ENCODE assay signal across 8 cellular contexts in genomic region chr11:88414385-88414861, GRCh38.
DNase-seq lines count a peak whose midpoint lies in the region; ATAC-seq and TF ChIP-seq lines count a peak whose summit lies in the region.

No MANE protein-coding gene starts in this region.

- TF ChIP-seq CTCF in esophagus squamous epithelium (IDR thresholded peaks at IDR 0.05) (no peak), suprapubic skin (IDR thresholded peaks at IDR 0.05) (no peak)

- intact Hi-C loops in activated CD4-positive, alpha-beta T cell treated with anti-CD3 and anti-CD28 coated beads, Interleukin-2, amount 10 ng/mL, durations not matched to agents 24 days and 14 days (cut with micrococcal nuclease) = loop anchor here (2.0 kb wide), 1 partner anchor 78 kb away; the partner anchor contains the start of gene CTSC
- intact Hi-C loops in esophagus squamous epithelium (cut with DNase I) = no loop called here

- H3K36me3 ChIP-seq in esophagus squamous epithelium (no peaks in the 10 kb centered on the region), suprapubic skin (no peaks in the 10 kb centered on the region)

- H3K4me1 ChIP-seq in esophagus squamous epithelium (peaks cover 14 to 54% (median 20%) of the 10 kb centered on the region in 3 donors), suprapubic skin (peaks cover 17% of the 10 kb centered on the region)

- peak; percentile 74 for DNase-seq in activated CD4-positive, alpha-beta T cell treated with anti-CD3 and anti-CD28 coated beads, Interleukin-2, amount 10 ng/mL, durations not matched to agents 24 days and 14 days
- DNase-seq in activated CD4-positive, alpha-beta T cell treated with anti-CD3 and anti-CD28 coated beads, Interleukin-2, amount 50 U/mL, for 4 hours = no peak
- peak; percentile 63 for DNase-seq in HT1080 (ENCODE audit: low read depth)
- DNase-seq in activated CD8-positive, alpha-beta T cell treated with anti-CD3 and anti-CD28 coated beads, Interleukin-2, amount 10 ng/mL, durations not matched to agents 7 days and 5 days = peak; percentile 59
- peak; percentile 26 to 44 (median 43) for DNase-seq in immature natural killer cell
- DNase-seq in esophagus squamous epithelium (lab: John Stamatoyannopoulos, UW) = no peak
- DNase-seq in suprapubic skin (ENCODE audit: low spot score in 2 of 2) = no peak

- 16 to 28% methylated on average over 5 of the region's 5 CpGs for WGBS in esophagus squamous epithelium, 2 donors
- 28% methylated on average over 5 of the region's 5 CpGs for WGBS in suprapubic skin

- POLR2A ChIA-PET in activated CD8-positive, alpha-beta T cell treated with anti-CD3 and anti-CD28 coated beads, Interleukin-2, amount 10 ng/mL, durations not matched to agents 7 days and 5 days (lab: Charles Lee) = interaction anchor here (1.0 to 1.8 kb wide), 3 partner anchors 13 to 76 kb away, joined by 3 to 9 read pairs (median 3); partner anchors contain the start of gene CTSC

- H3K27ac ChIP-seq in esophagus squamous epithelium = peak overlapping the region in 1 of 4 donors; percentile 18
- H3K27ac ChIP-seq in suprapubic skin = no peak overlapping the region

- H3K4me3 Mint-ChIP-seq in activated CD4-positive, alpha-beta T cell treated with anti-CD3 and anti-CD28 coated beads, Interleukin-2, amount 10 ng/mL, durations not matched to agents 24 days and 14 days = peak overlapping the region; percentile 66
- H3K4me3 Mint-ChIP-seq in activated CD8-positive, alpha-beta T cell treated with anti-CD3 and anti-CD28 coated beads, Interleukin-2, amount 10 ng/mL, durations not matched to agents 7 days and 5 days = peak overlapping the region; percentile 60
- peak overlapping the region; percentile 77 to 89 (median 81) for H3K4me3 Mint-ChIP-seq in immature natural killer cell

- TF ChIP-seq EP300 in suprapubic skin (IDR thresholded peaks at IDR 0.05) = no peak

- TF ChIP-seq POLR2A in esophagus squamous epithelium (IDR thresholded peaks at IDR 0.05) = no peak
- TF ChIP-seq POLR2A in suprapubic skin (IDR thresholded peaks at IDR 0.05) = no peak

- no peaks in the 10 kb centered on the region for H3K27me3 Mint-ChIP-seq in activated CD4-positive, alpha-beta T cell treated with anti-CD3 and anti-CD28 coated beads, Interleukin-2, amount 10 ng/mL, durations not matched to agents 24 days and 14 days
- H3K27me3 Mint-ChIP-seq in activated CD8-positive, alpha-beta T cell treated with anti-CD3 and anti-CD28 coated beads, Interleukin-2, amount 10 ng/mL, durations not matched to agents 7 days and 5 days (ENCODE audit: low read depth) = no peaks in the 10 kb centered on the region
- H3K27me3 Mint-ChIP-seq in immature natural killer cell (ENCODE audit: low read depth in 3 of 3) = peaks cover 0 to 3% (median 0%) of the 10 kb centered on the region in 3 donors

- H3K36me3 Mint-ChIP-seq in activated CD4-positive, alpha-beta T cell treated with anti-CD3 and anti-CD28 coated beads, Interleukin-2, amount 10 ng/mL, durations not matched to agents 24 days and 14 days (ENCODE audit: low read depth) = peaks cover 2% of the 10 kb centered on the region
- peaks cover 28% of the 10 kb centered on the region for H3K36me3 Mint-ChIP-seq in activated CD8-positive, alpha-beta T cell treated with anti-CD3 and anti-CD28 coated beads, Interleukin-2, amount 10 ng/mL, durations not matched to agents 7 days and 5 days (ENCODE audit: low read depth)
- H3K36me3 Mint-ChIP-seq in immature natural killer cell = peaks cover 0 to 4% (median 0%) of the 10 kb centered on the region in 3 donors

- H3K4me3 ChIP-seq in esophagus squamous epithelium (no peak overlapping the region), suprapubic skin (no peak overlapping the region)

- peaks cover 0 to 8% (median 0%) of the 10 kb centered on the region in 4 donors for H3K27me3 ChIP-seq in esophagus squamous epithelium
- no peaks in the 10 kb centered on the region for H3K27me3 ChIP-seq in suprapubic skin

- peaks cover 10% of the 10 kb centered on the region for H3K9me3 Mint-ChIP-seq in activated CD4-positive, alpha-beta T cell treated with anti-CD3 and anti-CD28 coated beads, Interleukin-2, amount 10 ng/mL, durations not matched to agents 24 days and 14 days
- H3K9me3 Mint-ChIP-seq in activated CD8-positive, alpha-beta T cell treated with anti-CD3 and anti-CD28 coated beads, Interleukin-2, amount 10 ng/mL, durations not matched to agents 7 days and 5 days (ENCODE audit: insufficient read depth) = no peaks in the 10 kb centered on the region
- no peaks in the 10 kb centered on the region for H3K9me3 Mint-ChIP-seq in immature natural killer cell

- ATAC-seq in activated CD8-positive, alpha-beta T cell treated with anti-CD3 and anti-CD28 coated beads, Interleukin-2, amount 10 ng/mL, durations not matched to agents 7 days and 5 days = peak; percentile 69
- no peak for ATAC-seq in GM21717 (IDR thresholded peaks at IDR 0.05; ENCODE audit: unreplicated experiment)

- no peak overlapping the region for H3K27ac Mint-ChIP-seq in activated CD4-positive, alpha-beta T cell treated with anti-CD3 and anti-CD28 coated beads, Interleukin-2, amount 10 ng/mL, durations not matched to agents 24 days and 14 days
- H3K27ac Mint-ChIP-seq in activated CD8-positive, alpha-beta T cell treated with anti-CD3 and anti-CD28 coated beads, Interleukin-2, amount 10 ng/mL, durations not matched to agents 7 days and 5 days = peak overlapping the region; percentile 91
- H3K27ac Mint-ChIP-seq in immature natural killer cell = peak overlapping the region; percentile 60 to 88 (median 78)

- H3K4me1 Mint-ChIP-seq in activated CD4-positive, alpha-beta T cell treated with anti-CD3 and anti-CD28 coated beads, Interleukin-2, amount 10 ng/mL, durations not matched to agents 24 days and 14 days = peaks cover 38% of the 10 kb centered on the region
- H3K4me1 Mint-ChIP-seq in activated CD8-positive, alpha-beta T cell treated with anti-CD3 and anti-CD28 coated beads, Interleukin-2, amount 10 ng/mL, durations not matched to agents 7 days and 5 days (ENCODE audit: low read depth) = peaks cover 69% of the 10 kb centered on the region
- peaks cover 64 to 86% of the 10 kb centered on the region in 2 donors for H3K4me1 Mint-ChIP-seq in immature natural killer cell

- H3K9me3 ChIP-seq in esophagus squamous epithelium = no peaks in the 10 kb centered on the region
- H3K9me3 ChIP-seq in suprapubic skin = no peaks in the 10 kb centered on the region

- CTCF ChIA-PET in activated CD8-positive, alpha-beta T cell treated with anti-CD3 and anti-CD28 coated beads, Interleukin-2, amount 10 ng/mL, durations not matched to agents 7 days and 5 days (lab: Charles Lee) = interaction anchor here (0.7 to 1.4 kb wide), 3 partner anchors 10 to 77 kb away, joined by 3 to 4 read pairs (median 4); partner anchors contain the start of gene CTSC

Comparison
In these comparisons a context has a peak if more than half of its experiments do, and no peak if none do; other contexts are left out.
1. DNase-seq: peak in activated CD4-positive, alpha-beta T cell treated with anti-CD3 and anti-CD28 coated beads, Interleukin-2, amount 10 ng/mL, durations not matched to agents 24 days and 14 days (single experiment), HT1080 (single experiment), activated CD8-positive, alpha-beta T cell treated with anti-CD3 and anti-CD28 coated beads, Interleukin-2, amount 10 ng/mL, durations not matched to agents 7 days and 5 days (single experiment) and immature natural killer cell (3 of 3); none in activated CD4-positive, alpha-beta T cell treated with anti-CD3 and anti-CD28 coated beads, Interleukin-2, amount 50 U/mL, for 4 hours (0 of 2), esophagus squamous epithelium (single experiment) and suprapubic skin (0 of 2).
2. Peak in every context shown above with its lines, with median percentiles within 50 percentile points of each other: H3K4me3 Mint-ChIP-seq.